In genomic region chr11:114439229-114440120, GRCh38 we compare ENCODE assay signal across 1 cellular context.
TF ChIP-seq lines count a peak whose summit lies in the region.

Gene REXO2, plus strand, starts transcription at chr11:114439467. Its CDS starts 62 bp downstream, at chr11:114439529.

TF ChIP-seq in HEK293, 187 proteins besides CTCF, POLR2A, EP300 and RAD21 (continued from another document):
- no peak for TF ChIP-seq PRDM4 (tag by site-specific recombination; IDR thresholded peaks at IDR 0.05)
- TF ChIP-seq ZNF544 (tag by site-specific recombination; IDR thresholded peaks at IDR 0.05), result no peak
- no peak for TF ChIP-seq ZNF174 (tag by site-specific recombination; IDR thresholded peaks at IDR 0.05)
- peak; percentile 65 for TF ChIP-seq ZBTB17 (tag by site-specific recombination; IDR thresholded peaks at IDR 0.05)
- TF ChIP-seq ZNF433 (tag by site-specific recombination; IDR thresholded peaks at IDR 0.05; ENCODE audit: low read depth), result no peak
- TF ChIP-seq ZBTB21 (tag by site-specific recombination; IDR thresholded peaks at IDR 0.05), result no peak
- peak; percentile 24; the same call in 1 of the 2 replicates for TF ChIP-seq ZNF660 (tag by site-specific recombination; IDR thresholded peaks at IDR 0.05)
- TF ChIP-seq ZNF37A (tag by site-specific recombination; IDR thresholded peaks at IDR 0.05), result no peak
- TF ChIP-seq ZNF138 (tag by site-specific recombination; IDR thresholded peaks at IDR 0.05; ENCODE audit: borderline replicate concordance), result no peak
- TF ChIP-seq ZNF449 (tag by site-specific recombination; IDR thresholded peaks at IDR 0.05), result peak; percentile 97
- TF ChIP-seq ZNF324 (tag by site-specific recombination; IDR thresholded peaks at IDR 0.05), result no peak
- no peak for TF ChIP-seq BCL6B (tag by site-specific recombination; IDR thresholded peaks at IDR 0.05)
- no peak for TF ChIP-seq ZNF214 (tag by site-specific recombination; IDR thresholded peaks at IDR 0.05; ENCODE audit: borderline replicate concordance)
- no peak for TF ChIP-seq ZNF704 (tag by site-specific recombination; IDR thresholded peaks at IDR 0.05)
- no peak for TF ChIP-seq ZNF362 (tag by site-specific recombination; IDR thresholded peaks at IDR 0.05)
- TF ChIP-seq ZNF394 (tag by site-specific recombination; IDR thresholded peaks at IDR 0.05; ENCODE audit: borderline replicate concordance), result 0 out of 2 replicates have a peak, but pooled peaks have one; percentile 17
- no peak for TF ChIP-seq ZNF776 (tag by site-specific recombination; IDR thresholded peaks at IDR 0.05; ENCODE audit: borderline replicate concordance)
- no peak for TF ChIP-seq ZNF580 (tag by site-specific recombination; IDR thresholded peaks at IDR 0.05)
- TF ChIP-seq GFI1B (tag by site-specific recombination; IDR thresholded peaks at IDR 0.05), result no peak
- TF ChIP-seq ZNF555 (tag by site-specific recombination; conservative IDR thresholded peaks at IDR 0.05), result no peak
- TF ChIP-seq ZBTB7A (tag by site-specific recombination; IDR thresholded peaks at IDR 0.05; ENCODE audit: low read depth), result no peak
- TF ChIP-seq ZNF133 (tag by site-specific recombination; IDR thresholded peaks at IDR 0.05), result no peak
- TF ChIP-seq ZEB2 (tag by site-specific recombination; IDR thresholded peaks at IDR 0.05), result no peak; the same call in 1 of the 2 replicates
- no peak for TF ChIP-seq ZNF830 (tag by site-specific recombination; IDR thresholded peaks at IDR 0.05; ENCODE audit: low read depth)
- 0 out of 2 replicates have a peak, but pooled peaks have one; percentile 26 for TF ChIP-seq KLF1 (tag by site-specific recombination; IDR thresholded peaks at IDR 0.05)
- TF ChIP-seq ZSCAN23 (tag by site-specific recombination; IDR thresholded peaks at IDR 0.05), result no peak
- no peak for TF ChIP-seq PRDM1 (tag by site-specific recombination; IDR thresholded peaks at IDR 0.05)
- TF ChIP-seq HOXD13 (CRISPR knock-in tag; IDR thresholded peaks at IDR 0.05; ENCODE audit: borderline replicate concordance), result no peak
- TF ChIP-seq GLIS1 (tag by site-specific recombination; IDR thresholded peaks at IDR 0.05), result peak; percentile 29; the same call in 1 of the 2 replicates
- TF ChIP-seq ZNF280C (tag by site-specific recombination; IDR thresholded peaks at IDR 0.05), result no peak
- no peak for TF ChIP-seq HOXA7 (CRISPR knock-in tag; IDR thresholded peaks at IDR 0.05; ENCODE audit: borderline replicate concordance)
- TF ChIP-seq ZNF514 (tag by site-specific recombination; IDR thresholded peaks at IDR 0.05), result no peak
- TF ChIP-seq ZNF692 (tag by site-specific recombination; IDR thresholded peaks at IDR 0.05), result peak; percentile 29; the same call in 1 of the 2 replicates
- no peak for TF ChIP-seq ZNF26 (tag by site-specific recombination; IDR thresholded peaks at IDR 0.05)
- TF ChIP-seq SALL2 (tag by site-specific recombination; IDR thresholded peaks at IDR 0.05; ENCODE audit: borderline replicate concordance), result no peak
- no peak for TF ChIP-seq REPIN1 (tag by site-specific recombination; IDR thresholded peaks at IDR 0.05; ENCODE audit: low read depth)
- TF ChIP-seq ZNF639 (tag by site-specific recombination; IDR thresholded peaks at IDR 0.05), result no peak
- TF ChIP-seq ZNF677 (tag by site-specific recombination; IDR thresholded peaks at IDR 0.05), result no peak
- no peak for TF ChIP-seq ZNF23 (tag by site-specific recombination; IDR thresholded peaks at IDR 0.05; ENCODE audit: borderline replicate concordance)
- no peak for TF ChIP-seq ZNF624 (tag by site-specific recombination; IDR thresholded peaks at IDR 0.05)
- no peak for TF ChIP-seq ZNF747 (tag by site-specific recombination; IDR thresholded peaks at IDR 0.05)
- peak; percentile 75; the same call in 1 of the 2 replicates for TF ChIP-seq ZNF501 (tag by site-specific recombination; IDR thresholded peaks at IDR 0.05)
- no peak for TF ChIP-seq ZNF530 (tag by site-specific recombination; IDR thresholded peaks at IDR 0.05; ENCODE audit: low read depth)
- TF ChIP-seq BCL11A (tag by site-specific recombination; IDR thresholded peaks at IDR 0.05; ENCODE audit: low read depth), result no peak
- TF ChIP-seq GLI4 (tag by site-specific recombination; IDR thresholded peaks at IDR 0.05), result no peak
- TF ChIP-seq SP7 (tag by site-specific recombination; IDR thresholded peaks at IDR 0.05), result no peak; the same call in 1 of the 2 replicates
